ENCODE assay signal across 8 cellular contexts in genomic region chr10:32091046-32091445, GRCh38.
"Had no signal": no experiment of that assay in that cellular context is flagged by ENCODE, and none has a peak within 500 bp of the region (broad histone marks: within the 10 kb centered on the region; RNA-seq: fewer than 3 reads in every experiment).

No MANE protein-coding gene starts in this region.

- H3K9me3 ChIP-seq: HAP-1 had no signal

- H3K27ac ChIP-seq: GM23248, HL-60 had no signal

- FAIRE-seq: HepG2 had no signal

- H2AFZ ChIP-seq: GM23248 had no signal

- H3K36me3 ChIP-seq: HAP-1 had no signal

- H3K4me3 ChIP-seq: GM23248, HAP-1 had no signal

- DNase-seq: GM23248, GOT3, H7, HFFc6 had no signal

- H3K9ac ChIP-seq: GM23248 had no signal

- ATAC-seq: HCT116, HepG2 had no signal
